Comparison of ENCODE assay signal across 9 cellular contexts in the genomic region with DNA sequence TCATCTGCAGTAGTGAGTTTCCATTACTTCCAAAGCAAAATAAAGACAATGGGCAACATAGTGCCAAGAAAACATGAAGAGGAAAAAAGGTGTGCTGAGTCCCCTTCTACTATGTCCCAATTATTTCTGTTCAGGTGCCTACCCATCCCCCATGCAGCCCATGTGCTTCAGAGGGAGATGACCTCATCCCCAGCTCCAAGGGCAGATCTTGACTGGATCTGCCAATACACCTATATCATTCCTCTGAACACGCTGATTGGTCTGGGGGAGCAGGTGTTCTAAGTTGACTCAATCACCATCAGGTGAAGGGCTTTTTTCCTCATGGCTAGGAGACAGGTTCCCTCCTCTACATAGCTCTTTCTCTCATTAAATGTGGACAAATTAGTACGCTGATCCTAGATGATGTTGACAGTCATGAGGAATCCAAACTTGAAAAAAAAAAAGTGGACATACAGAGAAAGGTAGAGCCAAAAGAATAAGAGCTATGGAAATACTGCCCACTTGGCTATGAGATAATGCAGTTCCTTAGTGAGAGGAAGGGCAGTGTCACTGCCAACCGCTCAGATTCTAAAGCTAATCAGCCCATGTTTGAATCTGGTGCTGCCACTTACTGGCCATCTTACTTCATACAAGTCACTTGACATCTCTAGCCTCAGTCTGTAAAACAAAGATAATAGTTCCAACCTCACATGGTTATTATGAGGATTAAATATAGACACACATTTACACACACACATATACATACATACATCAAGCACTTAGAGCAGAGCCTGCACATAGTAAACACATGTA. TPM values are rescaled to one million over a fixed set of nuclear protein-coding genes. Genes with fewer than 3 reads are reported as not detected.
DNase-seq lines count a peak whose midpoint lies in the region; ATAC-seq and TF ChIP-seq lines count a peak whose summit lies in the region.
"Had no signal": no experiment of that assay in that cellular context is flagged by ENCODE, and none has a peak within 500 bp of the region (broad histone marks: within the 10 kb centered on the region; RNA-seq: fewer than 3 reads in every experiment).

No MANE protein-coding gene starts in this region.

- intact Hi-C loops in CD8-positive, alpha-beta T cell (cut with DNase I, micrococcal nuclease), result no loop called here

- ATAC-seq in lung (ENCODE audit: insufficient read depth, low FRiP score), result no peak
- ATAC-seq in GM21723 (IDR thresholded peaks at IDR 0.05; ENCODE audit: unreplicated experiment), result no peak
- ATAC-seq in stimulated activated naive B cell treated with anti-CD40 and anti-IgM and Interleukin-4, amounts not matched to agents 10 μg/mL and 1 μg/mL and 100 μg/mL, for 72 hours (replicated peaks), result no peak
- no peak for ATAC-seq in naive thymus-derived CD8-positive, alpha-beta T cell
- no peak for ATAC-seq in CD8-positive, alpha-beta T cell
- ATAC-seq: activated CD8-positive, alpha-beta T cell treated with anti-CD3 and anti-CD28 coated beads, Interleukin-2, amount 10 ng/mL, durations not matched to agents 7 days and 5 days had no signal

- CTCF ChIA-PET in CD8-positive, alpha-beta T cell (lab: Charles Lee), result interaction anchor here (1.2 kb wide), 1 partner anchor 14 kb away, joined by 5 read pairs; no protein-coding TSS in a partner anchor

- no peaks in the 10 kb centered on the region for H3K4me1 ChIP-seq in lung (ENCODE audit: control insufficient read depth in 2 of 2, insufficient read depth in 2 of 2, low read length in 2 of 2)
- H3K4me1 ChIP-seq in CD8-positive, alpha-beta T cell (ENCODE audit: insufficient read depth, low read length), result no peaks in the 10 kb centered on the region

- no peak overlapping the region for H3K27ac ChIP-seq in lung (ENCODE audit: low read depth in 1 of 2, low read length in 1 of 2)
- H3K27ac ChIP-seq in CD8-positive, alpha-beta T cell (ENCODE audit: low read depth, low read length), result no peak overlapping the region

- TF ChIP-seq CTCF in chondrocyte (IDR thresholded peaks at IDR 0.05) (peak; percentile 76), lung (IDR thresholded peaks at IDR 0.05; ENCODE audit: control extremely low read depth, extremely low read depth) (peak; percentile 19)
- TF ChIP-seq CTCF in CD8-positive, alpha-beta T cell (IDR thresholded peaks at IDR 0.05), result no peak

- H3K9me3 Mint-ChIP-seq in chondrocyte (ENCODE audit: low read depth), result no peaks in the 10 kb centered on the region
- no peaks in the 10 kb centered on the region for H3K9me3 Mint-ChIP-seq in stimulated activated naive B cell treated with anti-CD40 and anti-IgM and Interleukin-4, amounts not matched to agents 10 μg/mL and 1 μg/mL and 100 μg/mL, for 72 hours
- no peaks in the 10 kb centered on the region for H3K9me3 Mint-ChIP-seq in naive thymus-derived CD8-positive, alpha-beta T cell
- no peaks in the 10 kb centered on the region for H3K9me3 Mint-ChIP-seq in CD8-positive, alpha-beta T cell

- H3K27me3 Mint-ChIP-seq in chondrocyte (ENCODE audit: low read depth), result no peaks in the 10 kb centered on the region
- H3K27me3 Mint-ChIP-seq in stimulated activated naive B cell treated with anti-CD40 and anti-IgM and Interleukin-4, amounts not matched to agents 10 μg/mL and 1 μg/mL and 100 μg/mL, for 72 hours, result no peaks in the 10 kb centered on the region
- peaks cover 0 to 1% (median 0%) of the 10 kb centered on the region in 5 donors for H3K27me3 Mint-ChIP-seq in naive thymus-derived CD8-positive, alpha-beta T cell
- no peaks in the 10 kb centered on the region for H3K27me3 Mint-ChIP-seq in CD8-positive, alpha-beta T cell (ENCODE audit: low read depth)

- H3K4me3 ChIP-seq in lung, result no peak overlapping the region
- H3K4me3 ChIP-seq in CD8-positive, alpha-beta T cell (ENCODE audit: low read depth, low read length), result no peak overlapping the region

- POLR2A ChIA-PET in naive thymus-derived CD8-positive, alpha-beta T cell (lab: Charles Lee), result no interaction called here
- POLR2A ChIA-PET in CD8-positive, alpha-beta T cell (lab: Charles Lee), result no interaction called here

- peaks cover 3% of the 10 kb centered on the region for H3K36me3 Mint-ChIP-seq in chondrocyte (ENCODE audit: low read depth)
- H3K36me3 Mint-ChIP-seq in stimulated activated naive B cell treated with anti-CD40 and anti-IgM and Interleukin-4, amounts not matched to agents 10 μg/mL and 1 μg/mL and 100 μg/mL, for 72 hours, result peaks cover 2 to 4% of the 10 kb centered on the region in 2 donors
- H3K36me3 Mint-ChIP-seq in naive thymus-derived CD8-positive, alpha-beta T cell, result no peaks in the 10 kb centered on the region
- H3K36me3 Mint-ChIP-seq in CD8-positive, alpha-beta T cell, result no peaks in the 10 kb centered on the region

- no peak overlapping the region for H3K4me3 Mint-ChIP-seq in chondrocyte (ENCODE audit: unreplicated experiment)
- H3K4me3 Mint-ChIP-seq in stimulated activated naive B cell treated with anti-CD40 and anti-IgM and Interleukin-4, amounts not matched to agents 10 μg/mL and 1 μg/mL and 100 μg/mL, for 72 hours, result no peak overlapping the region
- H3K4me3 Mint-ChIP-seq in naive thymus-derived CD8-positive, alpha-beta T cell, result no peak overlapping the region
- H3K4me3 Mint-ChIP-seq in CD8-positive, alpha-beta T cell, result no peak overlapping the region
- H3K4me3 Mint-ChIP-seq: activated CD8-positive, alpha-beta T cell treated with anti-CD3 and anti-CD28 coated beads, Interleukin-2, amount 10 ng/mL, durations not matched to agents 7 days and 5 days had no signal

- WGBS in lung, 2 donors, result 85 to 92% methylated on average over 3 of the region's 3 CpGs

- H3K27ac Mint-ChIP-seq in chondrocyte (ENCODE audit: unreplicated experiment), result no peak overlapping the region
- H3K27ac Mint-ChIP-seq in stimulated activated naive B cell treated with anti-CD40 and anti-IgM and Interleukin-4, amounts not matched to agents 10 μg/mL and 1 μg/mL and 100 μg/mL, for 72 hours, result no peak overlapping the region
- no peak overlapping the region for H3K27ac Mint-ChIP-seq in naive thymus-derived CD8-positive, alpha-beta T cell
- H3K27ac Mint-ChIP-seq in CD8-positive, alpha-beta T cell, result no peak overlapping the region
- H3K27ac Mint-ChIP-seq: activated CD8-positive, alpha-beta T cell treated with anti-CD3 and anti-CD28 coated beads, Interleukin-2, amount 10 ng/mL, durations not matched to agents 7 days and 5 days had no signal

- H3K27me3 ChIP-seq in lung (ENCODE audit: control insufficient read depth, insufficient read depth), result no peaks in the 10 kb centered on the region
- no peaks in the 10 kb centered on the region for H3K27me3 ChIP-seq in CD8-positive, alpha-beta T cell (ENCODE audit: insufficient read depth, low read length)

- H3K36me3 ChIP-seq in lung (ENCODE audit: control insufficient read depth in 2 of 2, insufficient read depth in 2 of 2, low read length in 2 of 2), result no peaks in the 10 kb centered on the region
- no peaks in the 10 kb centered on the region for H3K36me3 ChIP-seq in CD8-positive, alpha-beta T cell (ENCODE audit: insufficient read depth, low read length)

- DNase-seq in DMS53 (lab: John Stamatoyannopoulos, UW) (peak; percentile 98), NCI-H2107 treated with DMSO at 0.1 percent for 48 hours (lab: John Stamatoyannopoulos, UW; ENCODE audit: unreplicated experiment) (peak; percentile 37), chondrocyte (ENCODE audit: low spot score) (no peak), lung (ENCODE audit: low spot score) (no peak)
- DNase-seq in stimulated activated naive B cell treated with anti-CD40 and anti-IgM and Interleukin-4, amounts not matched to agents 10 μg/mL and 1 μg/mL and 100 μg/mL, for 72 hours, result no peak
- no peak for DNase-seq in naive thymus-derived CD8-positive, alpha-beta T cell
- no peak for DNase-seq in CD8-positive, alpha-beta T cell
- DNase-seq: activated CD8-positive, alpha-beta T cell treated with anti-CD3 and anti-CD28 coated beads, Interleukin-2, amount 10 ng/mL, durations not matched to agents 7 days and 5 days had no signal

- H3K4me1 Mint-ChIP-seq in chondrocyte (ENCODE audit: low read depth), result no peaks in the 10 kb centered on the region
- H3K4me1 Mint-ChIP-seq in stimulated activated naive B cell treated with anti-CD40 and anti-IgM and Interleukin-4, amounts not matched to agents 10 μg/mL and 1 μg/mL and 100 μg/mL, for 72 hours, result no peaks in the 10 kb centered on the region
- H3K4me1 Mint-ChIP-seq in naive thymus-derived CD8-positive, alpha-beta T cell, result no peaks in the 10 kb centered on the region
- no peaks in the 10 kb centered on the region for H3K4me1 Mint-ChIP-seq in CD8-positive, alpha-beta T cell (ENCODE audit: low read depth)

- no peaks in the 10 kb centered on the region for H3K9me3 ChIP-seq in lung (ENCODE audit: control insufficient read depth in 2 of 2, insufficient read depth in 1 of 2, low read length in 1 of 2)
- no peaks in the 10 kb centered on the region for H3K9me3 ChIP-seq in CD8-positive, alpha-beta T cell (ENCODE audit: low read length)

RNA-seq across cellular contexts. Expression of gene PRELID2, which starts 23.1 kb away (rescaled TPM):
- 2.5 to 6.6 TPM (median 6.2 TPM) in 3 replicates for total RNA-seq in chondrocyte
- total RNA-seq in lung, result 10 to 100 TPM in 1 of 2 donors, 1 to 10 TPM in 1; 7.8 to 68.1 TPM
- polyA plus RNA-seq in lung, result 1 to 10 TPM; 1.2 to 3.1 TPM
- not detected for total RNA-seq in naive thymus-derived CD8-positive, alpha-beta T cell
- under 1 TPM in 1 of 3 donors, not detected in 2; 0.38 TPM for polyA plus RNA-seq in naive thymus-derived CD8-positive, alpha-beta T cell
- under 1 TPM in 1 of 2 experiments, not detected in 1; 0.38 TPM for total RNA-seq in CD8-positive, alpha-beta T cell

Comparison
In these comparisons a context has a peak if more than half of its experiments do, and no peak if none do; other contexts are left out.
1. DNase-seq: peak in DMS53 (single experiment) and NCI-H2107 treated with DMSO at 0.1 percent for 48 hours (single experiment); none in chondrocyte (single experiment), lung (single experiment), stimulated activated naive B cell treated with anti-CD40 and anti-IgM and Interleukin-4, amounts not matched to agents 10 μg/mL and 1 μg/mL and 100 μg/mL, for 72 hours (single experiment), naive thymus-derived CD8-positive, alpha-beta T cell (0 of 10) and CD8-positive, alpha-beta T cell (0 of 7).